Comparison of ENCODE assay signal across 18 cellular contexts in the genomic region with DNA sequence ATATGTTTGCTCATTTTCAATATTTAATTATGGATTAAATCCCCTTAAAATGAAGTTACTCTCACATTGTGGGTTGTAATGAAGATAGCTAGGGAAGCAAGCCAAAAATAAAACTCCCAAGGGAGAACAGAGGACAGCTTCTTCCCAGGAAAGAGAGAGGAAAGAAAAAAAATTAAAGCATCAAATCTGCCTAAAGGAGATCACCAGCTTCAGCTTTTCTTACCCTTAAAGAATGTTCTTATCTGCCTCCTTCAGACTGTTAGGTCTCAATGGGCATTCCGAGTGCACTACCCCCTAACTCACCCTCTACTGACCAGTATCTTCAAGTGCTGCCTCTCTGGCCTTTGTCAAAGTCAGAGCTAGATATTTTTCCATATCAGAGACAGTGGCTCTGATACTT. TPM values are rescaled to one million over a fixed set of nuclear protein-coding genes. Genes with fewer than 3 reads are reported as not detected.
A peak's percentile ranks its signal among the peaks of the same experiment; 100 is the strongest.
DNase-seq lines count a peak whose midpoint lies in the region; ATAC-seq and TF ChIP-seq lines count a peak whose summit lies in the region.
"Had no signal": no experiment of that assay in that cellular context is flagged by ENCODE, and none has a peak within 500 bp of the region (broad histone marks: within the 10 kb centered on the region; RNA-seq: fewer than 3 reads in every experiment).

No MANE protein-coding gene starts in this region.

- DNase-seq in Right ventricle myocardium superior (no peak), cardiac septum (ENCODE audit: low spot score) (no peak), left ventricle myocardium superior (no peak), nucleus accumbens (lab: John Stamatoyannopoulos, UW) (no peak)
- DNase-seq in stimulated activated CD4-positive, alpha-beta T cell treated with anti-CD3 and anti-CD28 coated beads, Interleukin-15, amount 100 ng/mL, for 24 hours: no peak
- no peak for DNase-seq in activated naive CD4-positive, alpha-beta T cell treated with anti-CD3 and anti-CD28 coated beads, Interleukin-2, amount 10 ng/mL, durations not matched to agents 7 days and 5 days
- DNase-seq: activated CD4-positive, alpha-beta T cell treated with anti-CD3 and anti-CD28 coated beads for 48 hours; activated T-cell treated with anti-CD3 and anti-CD28 coated beads for 4 hours; effector CD8-positive, alpha-beta T cell; midbrain; NCI-H187; occipital lobe had no signal

- no peak for TF ChIP-seq CTCF in brain (conservative IDR thresholded peaks at IDR 0.05)

- ATAC-seq in Right ventricle myocardium superior (ENCODE audit: poor library complexity): peak; percentile 41
- peak; percentile 40 for ATAC-seq in left ventricle myocardium superior
- no peak for ATAC-seq in GM18907 (IDR thresholded peaks at IDR 0.05; ENCODE audit: unreplicated experiment)
- ATAC-seq: GM12878; stimulated activated effector memory CD8-positive, alpha-beta T cell treated with anti-CD3 and anti-CD28 coated beads, Interleukin-12 subunit alpha, Interleukin-12 subunit beta, amount 100 ng/mL, for 72 hours had no signal

- H3K4me3 Mint-ChIP-seq in brain: no peak overlapping the region
- H3K4me3 Mint-ChIP-seq in activated naive CD4-positive, alpha-beta T cell treated with anti-CD3 and anti-CD28 coated beads, Interleukin-2, amount 10 ng/mL, durations not matched to agents 7 days and 5 days: no peak overlapping the region
- H3K4me3 Mint-ChIP-seq: activated naive CD4-positive, alpha-beta T cell treated with anti-CD3 and anti-CD28 coated beads, Interleukin-2, amount 50 U/mL, for 24 hours; stimulated activated effector memory CD8-positive, alpha-beta T cell treated with anti-CD3 and anti-CD28 coated beads, Interleukin-12 subunit alpha, Interleukin-12 subunit beta, amount 100 ng/mL, for 72 hours; type B pancreatic cell had no signal

- no peaks in the 10 kb centered on the region for H3K27me3 Mint-ChIP-seq in brain
- H3K27me3 Mint-ChIP-seq in activated naive CD4-positive, alpha-beta T cell treated with anti-CD3 and anti-CD28 coated beads, Interleukin-2, amount 10 ng/mL, durations not matched to agents 7 days and 5 days: no peaks in the 10 kb centered on the region
- H3K27me3 Mint-ChIP-seq: activated naive CD4-positive, alpha-beta T cell treated with anti-CD3 and anti-CD28 coated beads, Interleukin-2, amount 50 U/mL, for 24 hours; type B pancreatic cell had no signal

- H3K4me1 Mint-ChIP-seq in brain: peaks cover 42% of the 10 kb centered on the region
- H3K4me1 Mint-ChIP-seq in activated naive CD4-positive, alpha-beta T cell treated with anti-CD3 and anti-CD28 coated beads, Interleukin-2, amount 10 ng/mL, durations not matched to agents 7 days and 5 days: no peaks in the 10 kb centered on the region
- H3K4me1 Mint-ChIP-seq: stimulated activated effector memory CD8-positive, alpha-beta T cell treated with anti-CD3 and anti-CD28 coated beads, Interleukin-12 subunit alpha, Interleukin-12 subunit beta, amount 100 ng/mL, for 72 hours had no signal

- CTCF ChIA-PET in activated naive CD4-positive, alpha-beta T cell treated with anti-CD3 and anti-CD28 coated beads, Interleukin-2, amount 10 ng/mL, durations not matched to agents 7 days and 5 days (lab: Charles Lee): interaction anchor here (0.9 to 1.4 kb wide), 2 partner anchors 9 to 324 kb away, joined by 3 to 4 read pairs; no protein-coding TSS in a partner anchor

- H3K9me3 Mint-ChIP-seq in brain: no peaks in the 10 kb centered on the region
- H3K9me3 Mint-ChIP-seq in activated naive CD4-positive, alpha-beta T cell treated with anti-CD3 and anti-CD28 coated beads, Interleukin-2, amount 10 ng/mL, durations not matched to agents 7 days and 5 days: no peaks in the 10 kb centered on the region
- H3K9me3 Mint-ChIP-seq: activated naive CD4-positive, alpha-beta T cell treated with anti-CD3 and anti-CD28 coated beads, Interleukin-2, amount 50 U/mL, for 24 hours; stimulated activated effector memory CD8-positive, alpha-beta T cell treated with anti-CD3 and anti-CD28 coated beads, Interleukin-12 subunit alpha, Interleukin-12 subunit beta, amount 100 ng/mL, for 72 hours; type B pancreatic cell had no signal

- intact Hi-C loops in Right ventricle myocardium superior (cut with DNase I) (no loop called here), cardiac septum (cut with DNase I) (no loop called here), left ventricle myocardium superior (cut with micrococcal nuclease) (no loop called here)

- peak overlapping the region in 4 of 5 experiments; percentile 27 to 59 (median 52) for H3K27ac Mint-ChIP-seq in brain
- no peak overlapping the region for H3K27ac Mint-ChIP-seq in activated naive CD4-positive, alpha-beta T cell treated with anti-CD3 and anti-CD28 coated beads, Interleukin-2, amount 10 ng/mL, durations not matched to agents 7 days and 5 days
- H3K27ac Mint-ChIP-seq: activated naive CD4-positive, alpha-beta T cell treated with anti-CD3 and anti-CD28 coated beads, Interleukin-2, amount 50 U/mL, for 24 hours; stimulated activated effector memory CD8-positive, alpha-beta T cell treated with anti-CD3 and anti-CD28 coated beads, Interleukin-12 subunit alpha, Interleukin-12 subunit beta, amount 100 ng/mL, for 72 hours; type B pancreatic cell had no signal

- peaks cover 18% of the 10 kb centered on the region for H3K36me3 Mint-ChIP-seq in brain
- H3K36me3 Mint-ChIP-seq in activated naive CD4-positive, alpha-beta T cell treated with anti-CD3 and anti-CD28 coated beads, Interleukin-2, amount 10 ng/mL, durations not matched to agents 7 days and 5 days: peaks cover 4% of the 10 kb centered on the region
- H3K36me3 Mint-ChIP-seq: type B pancreatic cell had no signal

RNA-seq across cellular contexts. Expression of a gene that starts 55.2 kb away (rescaled TPM):
- total RNA-seq in Right ventricle myocardium superior (28.3 TPM), cardiac septum (49.5 TPM), left ventricle myocardium superior (32.9 TPM)
- 1.7 TPM for polyA plus RNA-seq in brain (ENCODE audit: insufficient read depth, low read depth, low replicate concordance)
